Comparison of ENCODE assay signal across 8 cellular contexts in the genomic region with DNA sequence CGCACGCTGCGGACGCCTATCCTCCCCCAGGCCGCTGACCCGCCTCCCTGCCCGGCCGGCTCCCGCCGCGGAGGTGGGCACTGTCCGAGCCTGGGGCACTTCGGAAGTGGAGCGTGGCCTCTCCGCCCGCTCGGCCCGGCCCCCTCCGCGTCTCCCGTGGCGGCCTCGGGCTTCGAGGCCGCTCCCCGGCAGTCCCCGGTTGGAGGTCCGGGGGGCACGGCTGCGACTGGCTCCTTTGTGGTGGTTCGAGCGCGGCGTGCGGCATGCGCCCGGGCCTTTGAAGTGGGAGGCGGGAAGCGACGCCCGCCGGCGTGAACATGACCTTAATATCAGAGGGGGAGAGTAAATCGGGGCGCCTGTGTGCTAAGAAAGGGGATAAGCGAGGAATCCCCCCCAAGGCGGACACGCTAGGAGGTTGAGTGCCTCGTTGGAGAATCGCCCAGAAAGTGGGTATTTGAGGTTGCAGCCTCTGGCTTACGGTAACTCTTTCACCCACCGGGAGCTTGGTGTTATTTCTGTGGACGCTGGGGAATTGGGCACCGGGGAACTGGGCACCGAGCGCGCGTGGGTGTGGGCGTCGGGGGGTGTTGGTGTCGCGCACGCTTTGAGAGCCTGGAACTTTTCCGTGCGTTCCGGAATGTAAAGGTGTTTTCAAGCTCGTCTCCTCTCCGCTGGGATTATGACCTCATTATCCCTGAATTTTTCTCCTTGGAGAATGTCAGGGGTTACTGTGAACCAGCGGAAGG. TPM values are rescaled to one million over a fixed set of nuclear protein-coding genes. Genes with fewer than 3 reads are reported as not detected.
DNase-seq lines count a peak whose midpoint lies in the region; ATAC-seq lines count a peak whose summit lies in the region.

No MANE protein-coding gene starts in this region.

- intact Hi-C loops in Right ventricle myocardium superior (cut with DNase I) = loop anchor here (5.0 kb wide), 2 partner anchors 42 to 73 kb away; partner anchors contain the start of genes CDNF, DCLRE1C, HSPA14 and MSANTD7

- ATAC-seq in HG02870 (IDR thresholded peaks at IDR 0.05; ENCODE audit: unreplicated experiment) (peak; percentile 25), Right ventricle myocardium superior (ENCODE audit: poor library complexity) (peak; percentile 31)

- DNase-seq in DMS 273 (lab: John Stamatoyannopoulos, UW; ENCODE audit: unreplicated experiment) (peak; percentile 64), DMS 273 treated with DMSO at 0.1 percent for 48 hours (lab: John Stamatoyannopoulos, UW) (no peak), OCI-M1 (lab: John Stamatoyannopoulos, UW) (peak; percentile 32), Right ventricle myocardium superior (no peak), renal cortical epithelial cell (ENCODE audit: low read depth) (peak; percentile 14), NCI-H2029 (lab: John Stamatoyannopoulos, UW) (no peak)
- peak; percentile 42 for DNase-seq in activated naive CD4-positive, alpha-beta T cell treated with Interleukin-2 at 50 U/mL for 16 hours

RNA-seq across cellular contexts. Expression of gene SUV39H2, which starts 0.6 kb away (rescaled TPM):
- total RNA-seq in Right ventricle myocardium superior = 4.1 TPM
- total RNA-seq in renal cortical epithelial cell = 11.6 and 21.0 TPM in 2 replicates

RNA-seq across cellular contexts. Expression of gene HSPA14, which starts 41.1 kb away (rescaled TPM):
- 7.3 TPM for total RNA-seq in Right ventricle myocardium superior
- 9.5 and 13.7 TPM in 2 replicates for total RNA-seq in renal cortical epithelial cell

RNA-seq across cellular contexts. Expression of gene MSANTD7, which starts 41.1 kb away (rescaled TPM):
- total RNA-seq in Right ventricle myocardium superior (4.4 TPM), renal cortical epithelial cell (17.6 and 20.7 TPM in 2 replicates)

RNA-seq across cellular contexts. Expression of gene CDNF, which starts 41.4 kb away (rescaled TPM):
- 2.3 TPM for total RNA-seq in Right ventricle myocardium superior
- total RNA-seq in renal cortical epithelial cell = 0.55 TPM in 1 of 2 replicates, not detected in the other

Comparison
In these comparisons a context has a peak if more than half of its experiments do, and no peak if none do; other contexts are left out.
1. DNase-seq: peak in DMS 273 (single experiment), OCI-M1 (single experiment), activated naive CD4-positive, alpha-beta T cell treated with Interleukin-2 at 50 U/mL for 16 hours (single experiment) and renal cortical epithelial cell (single experiment); none in DMS 273 treated with DMSO at 0.1 percent for 48 hours (single experiment), Right ventricle myocardium superior (single experiment) and NCI-H2029 (single experiment).